3 cellular contexts compared by ENCODE assay signal in genomic region chr15:95639208-95639607, GRCh38.
A peak's percentile ranks its signal among the peaks of the same experiment; 100 is the strongest.
TF ChIP-seq lines count a peak whose summit lies in the region.

No MANE protein-coding gene starts in this region.

TF ChIP-seq in SK-N-SH, 30 proteins besides CTCF, POLR2A, EP300 and RAD21:
- no peak for TF ChIP-seq SIN3A (IDR thresholded peaks at IDR 0.05; ENCODE audit: borderline replicate concordance, low read depth, low read length)
- no peak for TF ChIP-seq NRF1 (IDR thresholded peaks at IDR 0.05; ENCODE audit: low read depth, low read length)
- TF ChIP-seq RXRA (IDR thresholded peaks at IDR 0.05; ENCODE audit: borderline replicate concordance, low read depth) = no peak
- no peak for TF ChIP-seq ZBTB33 (IDR thresholded peaks at IDR 0.05; ENCODE audit: borderline replicate concordance, low read depth)
- no peak for TF ChIP-seq FOXJ3 (CRISPR knock-in tag; IDR thresholded peaks at IDR 0.05)
- no peak for TF ChIP-seq USF1 (IDR thresholded peaks at IDR 0.05; ENCODE audit: borderline replicate concordance, low read depth)
- TF ChIP-seq RFX5 (IDR thresholded peaks at IDR 0.05; ENCODE audit: low read length) = no peak
- TF ChIP-seq GATA2 (CRISPR knock-in tag; IDR thresholded peaks at IDR 0.05) = no peak
- TF ChIP-seq TAF1 (IDR thresholded peaks at IDR 0.05; ENCODE audit: borderline replicate concordance, low read depth, low read length) = no peak
- no peak for TF ChIP-seq MAX (IDR thresholded peaks at IDR 0.05; ENCODE audit: low read depth)
- no peak for TF ChIP-seq PBX3 (IDR thresholded peaks at IDR 0.05)

TF ChIP-seq in SK-N-SH treated with all-trans-retinoic acid at 6 μM for 48 hours, 23 proteins besides CTCF, POLR2A, EP300 and RAD21:
- TF ChIP-seq CSDC2 (CRISPR knock-in tag; IDR thresholded peaks at IDR 0.05) (no peak), ESRRG (CRISPR knock-in tag; IDR thresholded peaks at IDR 0.05) (no peak), POU6F1 (CRISPR knock-in tag; IDR thresholded peaks at IDR 0.05; ENCODE audit: borderline replicate concordance, low read depth) (no peak), ZFP3 (CRISPR knock-in tag; IDR thresholded peaks at IDR 0.05) (no peak), GLIS3 (CRISPR knock-in tag; IDR thresholded peaks at IDR 0.05) (no peak), ZNF8 (CRISPR knock-in tag; IDR thresholded peaks at IDR 0.05) (no peak), TSHZ2 (CRISPR knock-in tag; IDR thresholded peaks at IDR 0.05) (no peak), ZC3H10 (CRISPR knock-in tag; IDR thresholded peaks at IDR 0.05) (no peak), PPARA (CRISPR knock-in tag; IDR thresholded peaks at IDR 0.05; ENCODE audit: borderline replicate concordance) (no peak), CSRNP3 (CRISPR knock-in tag; IDR thresholded peaks at IDR 0.05) (no peak), ISL1 (CRISPR knock-in tag; IDR thresholded peaks at IDR 0.05) (no peak), ARNTL (CRISPR knock-in tag; IDR thresholded peaks at IDR 0.05; ENCODE audit: borderline replicate concordance, low read depth) (no peak), SNAI2 (CRISPR knock-in tag; IDR thresholded peaks at IDR 0.05) (no peak), ZFP30 (CRISPR knock-in tag; IDR thresholded peaks at IDR 0.05) (no peak), PATZ1 (CRISPR knock-in tag; IDR thresholded peaks at IDR 0.05; ENCODE audit: borderline replicate concordance) (no peak), TCF4 (CRISPR knock-in tag; IDR thresholded peaks at IDR 0.05; ENCODE audit: borderline replicate concordance) (no peak), RARB (CRISPR knock-in tag; IDR thresholded peaks at IDR 0.05) (no peak), OSR1 (CRISPR knock-in tag; IDR thresholded peaks at IDR 0.05) (no peak), BACH2 (CRISPR knock-in tag; IDR thresholded peaks at IDR 0.05; ENCODE audit: borderline replicate concordance) (no peak)

TF ChIP-seq in K562, 482 proteins besides CTCF, POLR2A, EP300 and RAD21 (continues in another document):
- TF ChIP-seq ARID1B (IDR thresholded peaks at IDR 0.05) (peak; percentile 27; the same call in 1 of the 2 replicates), NEUROD1 (IDR thresholded peaks at IDR 0.05; ENCODE audit: borderline replicate concordance, low read depth, low read length, partially characterized antibody) (no peak), DMBX1 (CRISPR knock-in tag; IDR thresholded peaks at IDR 0.05; ENCODE audit: borderline replicate concordance) (0 out of 2 replicates have a peak, but pooled peaks have one; percentile 25), ZNF77 (CRISPR knock-in tag; IDR thresholded peaks at IDR 0.05) (no peak), EWSR1 (IDR thresholded peaks at IDR 0.05; ENCODE audit: borderline replicate concordance, low read depth, partially characterized antibody) (no peak), PPARD (CRISPR knock-in tag; IDR thresholded peaks at IDR 0.05) (no peak), VEZF1 (CRISPR knock-in tag; IDR thresholded peaks at IDR 0.05) (no peak), GATAD2B (IDR thresholded peaks at IDR 0.05; ENCODE audit: borderline replicate concordance) (no peak), NKRF (IDR thresholded peaks at IDR 0.05; ENCODE audit: borderline replicate concordance) (no peak), SRSF1 (IDR thresholded peaks at IDR 0.05; ENCODE audit: low read depth, low read length) (no peak), PKNOX1 (IDR thresholded peaks at IDR 0.05) (no peak), LEF1 (IDR thresholded peaks at IDR 0.05) (no peak), ZNF668 (CRISPR knock-in tag; IDR thresholded peaks at IDR 0.05) (no peak), ZHX1 (conservative IDR thresholded peaks at IDR 0.05; ENCODE audit: low read length) (no peak), ID3 (CRISPR knock-in tag; IDR thresholded peaks at IDR 0.05) (no peak), ID3 (tag; IDR thresholded peaks at IDR 0.05) (no peak), ADNP (tag; IDR thresholded peaks at IDR 0.05) (no peak), RBFOX2 (IDR thresholded peaks at IDR 0.05; ENCODE audit: low read depth, low read length) (peak; percentile 46; the same call in 1 of the 2 replicates), SAP30 (IDR thresholded peaks at IDR 0.05; ENCODE audit: borderline replicate concordance, insufficient read depth, low read depth, low read length, poor library complexity, severe bottlenecking) (no peak), FOXO4 (CRISPR knock-in tag; IDR thresholded peaks at IDR 0.05) (no peak), ZMIZ1 (IDR thresholded peaks at IDR 0.05; ENCODE audit: low read depth in 2 of 2, low read length in 2 of 2) (no peak), TAF9B (IDR thresholded peaks at IDR 0.05; ENCODE audit: partially characterized antibody) (no peak), ETV5 (CRISPR knock-in tag; IDR thresholded peaks at IDR 0.05; ENCODE audit: low read depth) (no peak), PBX2 (CRISPR knock-in tag; IDR thresholded peaks at IDR 0.05; ENCODE audit: low read depth) (no peak), PBX2 (tag; conservative IDR thresholded peaks at IDR 0.05; ENCODE audit: low read depth) (no peak), SMARCA4 (IDR thresholded peaks at IDR 0.05) (peak; percentile 54; the same call in 1 of the 2 replicates), STAG1 (CRISPR knock-in tag; IDR thresholded peaks at IDR 0.05; ENCODE audit: borderline replicate concordance) (no peak), FUS (optimal IDR thresholded peaks at IDR 0.05; ENCODE audit: low read depth, low read length) (no peak), ELK3 (CRISPR knock-in tag; IDR thresholded peaks at IDR 0.05) (no peak), ZNF23 (CRISPR knock-in tag; IDR thresholded peaks at IDR 0.05) (no peak), NFIX (CRISPR knock-in tag; IDR thresholded peaks at IDR 0.05; ENCODE audit: low read depth) (no peak)
